ENCODE assay signal across 17 cellular contexts in genomic region chr9:101324245-101324804, GRCh38.
A peak's percentile ranks its signal among the peaks of the same experiment; 100 is the strongest.
DNase-seq lines count a peak whose midpoint lies in the region; ATAC-seq, FAIRE-seq and TF ChIP-seq lines count a peak whose summit lies in the region.
"Had no signal": no experiment of that assay in that cellular context is flagged by ENCODE, and none has a peak within 500 bp of the region (broad histone marks: within the 10 kb centered on the region; RNA-seq: fewer than 3 reads in every experiment).

No MANE protein-coding gene starts in this region.

- TF ChIP-seq EP300 in HepG2 (IDR thresholded peaks at IDR 0.05; ENCODE audit: low read depth in 2 of 2, low read length in 2 of 2) (peak; percentile 76 to 98; a peak in 3 of 4 replicates), HepG2 (CRISPR knock-in tag; IDR thresholded peaks at IDR 0.05; ENCODE audit: borderline replicate concordance) (peak; percentile 53; the same call in 1 of the 2 replicates)

- no peaks in the 10 kb centered on the region for H3K4me1 Mint-ChIP-seq in nephron
- H3K4me1 Mint-ChIP-seq: CD8-positive, alpha-beta memory T cell had no signal

- no peaks in the 10 kb centered on the region for H4K20me1 ChIP-seq in HepG2 (ENCODE audit: insufficient read depth, low read length)
- H4K20me1 ChIP-seq: BLaER1 had no signal

- no peaks in the 10 kb centered on the region for H3K27me3 Mint-ChIP-seq in nephron (ENCODE audit: low read depth)

- peak; percentile 33 for FAIRE-seq in islet of Langerhans (lab: Jason Lieb, UNC)
- FAIRE-seq in HepG2 (lab: Jason Lieb, UNC) = peak; percentile 28
- FAIRE-seq: GM12878, GM18507, H54 had no signal

- peaks cover 82% of the 10 kb centered on the region for H3K4me1 ChIP-seq in HepG2 (ENCODE audit: insufficient read depth, low read length)

- H3K79me2 ChIP-seq in HepG2 (ENCODE audit: insufficient read depth, low read length) = no peaks in the 10 kb centered on the region

- ATAC-seq in HepG2 = peak; percentile 67
- ATAC-seq: GM12878, HCT116 had no signal

- 0% methylated on average over 3 of the region's 3 CpGs for WGBS in HepG2 (ENCODE audit: low lambda C conversion rate)

- POLR2A ChIA-PET in HepG2 (lab: Yijun Ruan, JAX) = interaction anchor here (0.6 to 5.3 kb wide), 22 partner anchors 8 to 121 kb away, joined by 3 to 116 read pairs (median 7); partner anchors contain the start of genes MRPL50 and ZNF189

- TF ChIP-seq POLR2A in HepG2 (IDR thresholded peaks at IDR 0.05; ENCODE audit: insufficient read depth in 1 of 2, low read depth in 2 of 2, low read length in 2 of 2) = no peak

- intact Hi-C loops in HepG2 (cut with micrococcal nuclease; ENCODE audit: unreplicated experiment) = loop anchor here (1.0 to 2.0 kb wide), 5 partner anchors 9 to 74 kb away; partner anchors contain the start of genes MRPL50 and ZNF189

- no peaks in the 10 kb centered on the region for H3K27me3 ChIP-seq in HepG2 (ENCODE audit: control insufficient read depth in 1 of 2, insufficient read depth in 2 of 2, low read length in 2 of 2)
- H3K27me3 ChIP-seq: BLaER1 had no signal

- H3K27ac ChIP-seq in HepG2 (ENCODE audit: extremely low read length, insufficient read depth, low read length) = peak overlapping the region; percentile 97
- H3K27ac ChIP-seq: BLaER1, GM23248 had no signal

- no peaks in the 10 kb centered on the region for H3K36me3 Mint-ChIP-seq in nephron (ENCODE audit: low read depth)
- H3K36me3 Mint-ChIP-seq: CD8-positive, alpha-beta memory T cell had no signal

- H3K9me3 ChIP-seq in HepG2 (ENCODE audit: low read length) = peaks cover 14% of the 10 kb centered on the region; the same call in 1 of the 2 replicates

- H3K36me3 ChIP-seq in HepG2 (replicated peaks in 1 of 2; ENCODE audit: control insufficient read depth in 1 of 2, insufficient read depth in 2 of 2, low read length in 2 of 2) = peaks cover 0 to 1% of the 10 kb centered on the region in 2 experiments; a peak in 1 of 5 replicates
- H3K36me3 ChIP-seq: BLaER1 had no signal

- H2AFZ ChIP-seq in HepG2 (ENCODE audit: low read length) = no peak overlapping the region
- H2AFZ ChIP-seq: GM23248 had no signal

- DNase-seq in HepG2 (ENCODE audit: low spot score) (peak; percentile 93), SK-N-DZ (ENCODE audit: low spot score) (no peak), LoVo (ENCODE audit: low spot score) (no peak), NCI-H1930 (lab: John Stamatoyannopoulos, UW) (no peak), COLO668 (lab: John Stamatoyannopoulos, UW; ENCODE audit: unreplicated experiment) (no peak)
- DNase-seq: Calu3; CD8-positive, alpha-beta memory T cell; DMS79; GM23248; IMR-90 had no signal

- in situ Hi-C loops in HepG2 (cut with HindIII; ENCODE audit: extremely low pct_ligation_motif_present, low pct_unique_long_range_greater_than_20kb) = loop anchor here (5.0 to 10.0 kb wide), 2 partner anchors 63 to 210 kb away; partner anchors contain the start of genes BAAT and RNF20

- peak overlapping the region in 2 of 3 experiments; percentile 15 to 22; a peak in 2 of 6 replicates for H3K4me3 ChIP-seq in HepG2 (replicated peaks in 1 of 3; ENCODE audit: insufficient read depth in 1 of 3, low read depth in 2 of 3, low read length in 3 of 3)
- H3K4me3 ChIP-seq: BLaER1, GM12878, GM23248 had no signal

- H3K4me3 Mint-ChIP-seq in nephron = no peak overlapping the region
- H3K4me3 Mint-ChIP-seq: CD8-positive, alpha-beta memory T cell had no signal

- 0 out of 2 replicates have a peak, but pooled peaks have one; percentile 8 for TF ChIP-seq RAD21 in HepG2 (CRISPR knock-in tag; IDR thresholded peaks at IDR 0.05)

- TF ChIP-seq CTCF in HepG2 (CRISPR knock-in tag; IDR thresholded peaks at IDR 0.05) = no peak
- TF ChIP-seq CTCF in nephron (IDR thresholded peaks at IDR 0.05; ENCODE audit: unreplicated experiment in 3 of 3) = no peak

- H3K4me2 ChIP-seq in HepG2 (ENCODE audit: low read depth, low read length) = peak overlapping the region; percentile 60
- H3K4me2 ChIP-seq: BLaER1 had no signal

- no TSS peak for BruUV-seq in HepG2 (replicated peaks; lab: Mats Ljungman, UMichigan)

- H3K9me3 Mint-ChIP-seq in nephron = peaks cover 5% of the 10 kb centered on the region

- CTCF ChIA-PET in HepG2 (lab: Yijun Ruan, JAX; ENCODE audit: low intra/inter-chr PET ratio, low total read pairs) = no interaction called here

- H3K27ac Mint-ChIP-seq in nephron = peak overlapping the region; percentile 11 to 63 (median 53)
- H3K27ac Mint-ChIP-seq: CD8-positive, alpha-beta memory T cell had no signal

- peak overlapping the region; percentile 71 for H3K9ac ChIP-seq in HepG2 (ENCODE audit: insufficient read depth, low read depth, low read length)
- H3K9ac ChIP-seq: BLaER1, GM23248 had no signal

TF ChIP-seq in HepG2, 621 proteins besides CTCF, POLR2A, EP300 and RAD21 (continues in another document):
- TF ChIP-seq FIP1L1 (IDR thresholded peaks at IDR 0.05; ENCODE audit: borderline replicate concordance, insufficient read depth, low read depth, low read length) (no peak), ZNF232 (CRISPR knock-in tag; IDR thresholded peaks at IDR 0.05; ENCODE audit: borderline replicate concordance) (no peak), POGK (CRISPR knock-in tag; conservative IDR thresholded peaks at IDR 0.05) (0 out of 2 replicates have a peak, but pooled peaks have one; percentile 10), ZNF614 (CRISPR knock-in tag; IDR thresholded peaks at IDR 0.05; ENCODE audit: borderline replicate concordance) (peak; percentile 39; the same call in 1 of the 2 replicates), ATF4 (CRISPR knock-in tag; IDR thresholded peaks at IDR 0.05) (no peak), SMARCE1 (IDR thresholded peaks at IDR 0.05; ENCODE audit: borderline replicate concordance) (no peak), CSRNP2 (CRISPR knock-in tag; conservative IDR thresholded peaks at IDR 0.05; ENCODE audit: low read depth) (no peak), MAFG (CRISPR knock-in tag; IDR thresholded peaks at IDR 0.05) (no peak), RARA (CRISPR knock-in tag; IDR thresholded peaks at IDR 0.05) (peak; percentile 86), GPN1 (CRISPR knock-in tag; IDR thresholded peaks at IDR 0.05; ENCODE audit: borderline replicate concordance) (no peak), TRIM24 (CRISPR knock-in tag; IDR thresholded peaks at IDR 0.05) (no peak), HNF1B (CRISPR knock-in tag; IDR thresholded peaks at IDR 0.05) (no peak), MIER2 (CRISPR knock-in tag; IDR thresholded peaks at IDR 0.05) (0 out of 2 replicates have a peak, but pooled peaks have one; percentile 29), CEBPB (IDR thresholded peaks at IDR 0.05; ENCODE audit: borderline replicate concordance, low read depth, low read length) (peak; percentile 56; the same call in 1 of the 2 replicates), IKZF5 (CRISPR knock-in tag; IDR thresholded peaks at IDR 0.05) (no peak)
